8 cellular contexts compared by ENCODE assay signal in the genomic region with DNA sequence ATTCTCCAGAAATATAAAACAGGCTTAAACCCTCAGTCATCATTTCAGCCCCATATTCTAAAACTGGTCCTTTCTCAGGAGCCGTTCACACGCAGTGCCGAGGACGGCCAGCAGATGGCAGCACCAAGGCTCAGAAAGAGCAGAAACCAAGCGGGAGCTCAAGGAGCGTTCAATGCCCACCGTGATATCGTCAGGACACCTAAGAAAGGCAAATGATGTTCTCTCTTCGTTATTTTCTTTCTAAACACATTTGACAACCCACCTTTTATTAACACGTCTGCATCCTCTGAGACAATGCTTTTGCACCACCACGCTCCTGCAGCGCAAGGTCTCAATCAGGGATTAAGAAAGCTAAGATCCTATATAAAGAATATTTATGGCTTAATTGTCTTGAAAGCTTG. TPM values are rescaled to one million over a fixed set of nuclear protein-coding genes. Genes with fewer than 3 reads are reported as not detected.
A peak's percentile ranks its signal among the peaks of the same experiment; 100 is the strongest.
DNase-seq lines count a peak whose midpoint lies in the region; ATAC-seq and TF ChIP-seq lines count a peak whose summit lies in the region.

No MANE protein-coding gene starts in this region.

- no peaks in the 10 kb centered on the region for H3K79me1 ChIP-seq in IMR-90 (ENCODE audit: low read depth in 1 of 2, low read length in 2 of 2)

- H4K8ac ChIP-seq in IMR-90 (ENCODE audit: low read depth in 2 of 2, low read length in 2 of 2) = no peak overlapping the region

- no peak overlapping the region for H3K56ac ChIP-seq in IMR-90 (ENCODE audit: extremely low read depth, insufficient read depth, low read length)

- CTCF ChIA-PET in IMR-90 (lab: Yijun Ruan, JAX) = interaction anchor here (0.6 to 2.3 kb wide), 27 partner anchors 10 to 874 kb away, joined by 3 to 15 read pairs (median 5); no protein-coding TSS in a partner anchor
- CTCF ChIA-PET in Panc1 (lab: Charles Lee) = interaction anchor here (0.5 to 1.0 kb wide), 10 partner anchors 12 to 210 kb away, joined by 3 to 7 read pairs (median 3); no protein-coding TSS in a partner anchor

- no peaks in the 10 kb centered on the region for H3K9me3 Mint-ChIP-seq in neural crest cell

- no peak overlapping the region for H3K14ac ChIP-seq in IMR-90 (replicated peaks; ENCODE audit: low read depth, low read length)

- H2AK5ac ChIP-seq in IMR-90 (ENCODE audit: low read depth, low read length) = no peak overlapping the region

- H3K4me3 Mint-ChIP-seq in neural crest cell = no peak overlapping the region

- no peak overlapping the region for H3K23ac ChIP-seq in IMR-90 (ENCODE audit: low read depth, low read length)

- H3K4me2 ChIP-seq in IMR-90 (ENCODE audit: low read depth, low read length) = peak overlapping the region; percentile 90

- no peaks in the 10 kb centered on the region for H4K20me1 ChIP-seq in IMR-90 (ENCODE audit: insufficient read depth, low read length)

- no peaks in the 10 kb centered on the region for H3K9me3 ChIP-seq in IMR-90 (ENCODE audit: control insufficient read depth, insufficient read depth, low read length)
- H3K9me3 ChIP-seq in Panc1 (ENCODE audit: control insufficient read depth, insufficient read depth, low read depth, low read length) = no peaks in the 10 kb centered on the region

- no peak overlapping the region for H2BK20ac ChIP-seq in IMR-90 (ENCODE audit: low read depth, low read length)

- in situ Hi-C loops in IMR-90 (cut with MboI; ENCODE audit: low sequenced_read_pairs) = no loop called here
- in situ Hi-C loops in Panc1 (cut with HindIII; ENCODE audit: low pct_unique_long_range_greater_than_20kb, low sequenced_read_pairs) = no loop called here

- H3K27me3 Mint-ChIP-seq in neural crest cell (ENCODE audit: low read depth) = peaks cover 12% of the 10 kb centered on the region

- no peak overlapping the region for H2BK120ac ChIP-seq in IMR-90 (ENCODE audit: low read depth, low read length)

- H3K27ac ChIP-seq in IMR-90 (ENCODE audit: insufficient read depth, low read length) = no peak overlapping the region
- no peak overlapping the region for H3K27ac ChIP-seq in Panc1 (ENCODE audit: low read length)

- no peak overlapping the region for H2AK9ac ChIP-seq in IMR-90 (replicated peaks; ENCODE audit: low read depth, low read length, poor library complexity)

- H3K27ac Mint-ChIP-seq in neural crest cell (ENCODE audit: unreplicated experiment) = no peak overlapping the region

- no peak overlapping the region for H3K4me3 ChIP-seq in IMR-90 (ENCODE audit: insufficient read depth, low read depth, low read length)
- no peak overlapping the region for H3K4me3 ChIP-seq in Panc1 (ENCODE audit: low read depth in 2 of 2, low read length in 2 of 2)
- H3K4me3 ChIP-seq in fibroblast of mammary gland (ENCODE audit: control insufficient read depth, low read depth, low read length) = no peak overlapping the region

- no TSS peak for BruUV-seq in IMR-90 (replicated peaks; lab: Mats Ljungman, UMichigan)
- no TSS peak for BruUV-seq in Panc1 (replicated peaks; lab: Mats Ljungman, UMichigan)

- no peak overlapping the region for H4K5ac ChIP-seq in IMR-90 (ENCODE audit: low read depth, low read length)

- H3K27me3 ChIP-seq in IMR-90 (ENCODE audit: control insufficient read depth, insufficient read depth, low read length) (peaks cover 18% of the 10 kb centered on the region), Panc1 (ENCODE audit: control insufficient read depth, insufficient read depth, low read length) (no peaks in the 10 kb centered on the region)

- H2BK5ac ChIP-seq in IMR-90 (ENCODE audit: low read depth, low read length, poor library complexity, severe bottlenecking) = no peak overlapping the region

- no peaks in the 10 kb centered on the region for H3K9me1 ChIP-seq in IMR-90 (ENCODE audit: insufficient read depth, low read length)

- H3K4me1 Mint-ChIP-seq in neural crest cell = peaks cover 6% of the 10 kb centered on the region

- WGBS in IMR-90 (ENCODE audit: extremely low coverage in 2 of 2, insufficient read length in 1 of 2), 2 experiments = 0% methylated on average over 5 of the region's 12 CpGs; no CpG with 5 or more reads in 1 of the 2 experiments

- dilution Hi-C loops in IMR-90 (cut with HindIII; ENCODE audit: low sequenced_read_pairs, unreplicated experiment) = no loop called here

- TF ChIP-seq CTCF in AG09319 (IDR thresholded peaks at IDR 0.05; ENCODE audit: low read depth, low read length) (peak; percentile 100), IMR-90 (conservative IDR thresholded peaks at IDR 0.05; ENCODE audit: low read depth, low read length) (peak; percentile 93), Panc1 (IDR thresholded peaks at IDR 0.05) (peak; percentile 95), fibroblast of mammary gland (conservative IDR thresholded peaks at IDR 0.05; ENCODE audit: control insufficient read depth, insufficient read depth, low read depth, low read length) (peak; percentile 99), neural crest cell (conservative IDR thresholded peaks at IDR 0.05) (peak; percentile 99)

- no peak overlapping the region for H3K9ac ChIP-seq in IMR-90 (ENCODE audit: low read depth, low read length)

- intact Hi-C loops in IMR-90 (cut with micrococcal nuclease) = loop anchor here (1.0 to 5.0 kb wide), 5 partner anchors 43 to 672 kb away; partner anchors contain the start of gene RBM33
- intact Hi-C loops in Panc1 (cut with micrococcal nuclease; ENCODE audit: unreplicated experiment) = loop anchor here (1.0 kb wide), 1 partner anchor 139 kb away; no protein-coding TSS in a partner anchor

- H3K4me1 ChIP-seq in IMR-90 (ENCODE audit: control insufficient read depth, insufficient read depth, low read length) = no peaks in the 10 kb centered on the region
- no peaks in the 10 kb centered on the region; the same call in 1 of the 2 replicates for H3K4me1 ChIP-seq in Panc1 (ENCODE audit: control insufficient read depth, insufficient read depth, low read length)

- peak; percentile 32 for DNase-seq in AG09319 (ENCODE audit: extremely low read depth, low read depth)
- peak; percentile 59 for DNase-seq in IMR-90
- peak; percentile 69 for DNase-seq in Panc1 (ENCODE audit: low read depth, low spot score)
- peak; percentile 64 for DNase-seq in activated T-helper 1 cell treated with Interleukin-2 at 50 U/mL for 16 hours (ENCODE audit: low read depth)
- peak; percentile 71 for DNase-seq in fibroblast of mammary gland (ENCODE audit: low read depth)
- peak; percentile 95 for DNase-seq in neural crest cell (ENCODE audit: low read depth, low spot score)
- DNase-seq in stimulated activated naive CD8-positive, alpha-beta T cell treated with anti-CD3 and anti-CD28 coated beads, Interleukin-15, Interleukin-2, amounts not matched to agents 100 U/mL and 50 U/mL, for 24 hours = peak; percentile 92

- peak; percentile 84 for TF ChIP-seq RAD21 in IMR-90 (IDR thresholded peaks at IDR 0.05; ENCODE audit: low read length)

- no peaks in the 10 kb centered on the region for H3K36me3 Mint-ChIP-seq in neural crest cell (ENCODE audit: low read depth)

- ATAC-seq in GM19043 (IDR thresholded peaks at IDR 0.05; ENCODE audit: low read depth, unreplicated experiment) = peak; percentile 79
- ATAC-seq in IMR-90 (ENCODE audit: low read depth) = peak; percentile 95
- peak; percentile 91 for ATAC-seq in Panc1
- peak; percentile 86 for ATAC-seq in stimulated activated naive CD8-positive, alpha-beta T cell treated with anti-CD3 and anti-CD28 coated beads, Interleukin-15, Interleukin-2, amounts not matched to agents 100 U/mL and 50 U/mL, for 24 hours

- H3K4ac ChIP-seq in IMR-90 (ENCODE audit: low read depth, low read length) = no peak overlapping the region

- no peak overlapping the region for H3K18ac ChIP-seq in IMR-90 (ENCODE audit: low read depth, low read length)

- no peak for TF ChIP-seq POLR2A in IMR-90 (IDR thresholded peaks at IDR 0.05; ENCODE audit: low read depth, low read length)

- H2AFZ ChIP-seq in IMR-90 (replicated peaks; ENCODE audit: low read length, poor library complexity) = peak overlapping the region; percentile 58

- POLR2A ChIA-PET in IMR-90 (lab: Charles Lee; ENCODE audit: unreplicated experiment) = no interaction called here
- POLR2A ChIA-PET in Panc1 (lab: Charles Lee) = no interaction called here

- H2BK15ac ChIP-seq in IMR-90 (ENCODE audit: low read depth, low read length) = no peak overlapping the region

- no peaks in the 10 kb centered on the region for H3K36me3 ChIP-seq in IMR-90 (ENCODE audit: control insufficient read depth, insufficient read depth, low read length)
- H3K36me3 ChIP-seq in Panc1 (ENCODE audit: control insufficient read depth, insufficient read depth, low read length) = no peaks in the 10 kb centered on the region

- H4K91ac ChIP-seq in IMR-90 (ENCODE audit: insufficient read depth, low read depth, low read length) = no peak overlapping the region

TF ChIP-seq in IMR-90, 13 proteins besides CTCF, POLR2A, EP300 and RAD21:
- TF ChIP-seq FOS (IDR thresholded peaks at IDR 0.05; ENCODE audit: low read depth, low read length) (no peak), MAZ (IDR thresholded peaks at IDR 0.05; ENCODE audit: borderline replicate concordance, low read depth, low read length) (no peak), RFX5 (IDR thresholded peaks at IDR 0.05; ENCODE audit: low read depth, low read length) (no peak), SMC3 (IDR thresholded peaks at IDR 0.05; ENCODE audit: low read depth, low read length) (peak; percentile 96)
TF ChIP-seq in IMR-90: peak in this region for 1.

RNA-seq across cellular contexts. Expression of gene RBM33, which starts 45.7 kb away (rescaled TPM):
- 7.3 and 10.6 TPM in 2 replicates for total RNA-seq in IMR-90 (2012; rRNA removed)
- polyA plus RNA-seq in IMR-90 (2012; rRNA removed) = 10.5 and 10.8 TPM in 2 replicates
- polyA plus RNA-seq in IMR-90 (2012; cell fraction: cytosol; rRNA removed) = 5.8 and 14.5 TPM in 2 replicates
- 43.6 and 56.2 TPM in 2 replicates for polyA plus RNA-seq in IMR-90 (2012; cell fraction: nucleus; rRNA removed; ENCODE audit: low replicate concordance)
- total RNA-seq in Panc1 (2021; ENCODE audit: unreplicated experiment) = 61.1 TPM
- polyA plus RNA-seq in Panc1 (2012; ENCODE audit: insufficient read length) = 46.3 TPM
- total RNA-seq in neural crest cell = 73.2 and 74.6 TPM in 2 replicates

RNA-seq across cellular contexts. Expression of gene CNPY1, which starts 52.5 kb away (rescaled TPM):
- total RNA-seq in IMR-90 (2012; rRNA removed) (not detected in 2 replicates), Panc1 (2021; ENCODE audit: unreplicated experiment) (not detected), neural crest cell (1.5 and 2.4 TPM in 2 replicates)
- not detected in 2 replicates for polyA plus RNA-seq in IMR-90 (2012; rRNA removed)
- not detected in 2 replicates for polyA plus RNA-seq in IMR-90 (2012; cell fraction: cytosol; rRNA removed)
- not detected in 2 replicates for polyA plus RNA-seq in IMR-90 (2012; cell fraction: nucleus; rRNA removed; ENCODE audit: low replicate concordance)
- not detected for polyA plus RNA-seq in Panc1 (2012; ENCODE audit: insufficient read length)

Comparison
In these comparisons a context has a peak if more than half of its experiments do, and no peak if none do; other contexts are left out.
1. DNase-seq: peak in every context shown above with its lines; median percentile 95 in neural crest cell; 92 in stimulated activated naive CD8-positive, alpha-beta T cell treated with anti-CD3 and anti-CD28 coated beads, Interleukin-15, Interleukin-2, amounts not matched to agents 100 U/mL and 50 U/mL, for 24 hours; 71 in fibroblast of mammary gland; 69 in Panc1; 64 in activated T-helper 1 cell treated with Interleukin-2 at 50 U/mL for 16 hours; 59 in IMR-90; 32 in AG09319.